Comparison of ENCODE assay signal across 1 cellular context in the genomic region with DNA sequence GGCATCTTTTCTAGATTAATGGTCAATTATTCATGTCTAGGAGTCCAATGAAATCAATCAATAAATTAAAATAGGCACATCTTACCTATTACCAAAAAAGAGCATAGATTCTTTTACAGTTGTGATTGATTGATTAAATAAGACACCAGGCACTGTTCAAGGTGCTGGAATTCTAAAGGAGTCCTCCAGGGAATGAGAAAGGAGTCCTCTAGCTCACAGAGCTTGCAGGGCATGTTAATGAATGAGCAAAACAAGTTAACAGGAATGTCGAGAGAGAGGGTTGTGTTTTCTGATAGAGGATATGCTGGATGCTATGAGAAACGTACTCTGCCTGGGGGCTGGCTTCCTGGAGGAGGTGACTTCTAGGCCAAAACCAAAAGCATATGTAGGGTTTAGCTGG.
TF ChIP-seq lines count a peak whose summit lies in the region.

No MANE protein-coding gene starts in this region.

TF ChIP-seq in SK-N-SH treated with all-trans-retinoic acid at 6 μM for 48 hours, 23 proteins besides CTCF, POLR2A, EP300 and RAD21 (continued from another document):
- TF ChIP-seq TSHZ2 (CRISPR knock-in tag; IDR thresholded peaks at IDR 0.05) (no peak), ZFP3 (CRISPR knock-in tag; IDR thresholded peaks at IDR 0.05) (no peak)
